18 cellular contexts compared by ENCODE assay signal in the genomic region with DNA sequence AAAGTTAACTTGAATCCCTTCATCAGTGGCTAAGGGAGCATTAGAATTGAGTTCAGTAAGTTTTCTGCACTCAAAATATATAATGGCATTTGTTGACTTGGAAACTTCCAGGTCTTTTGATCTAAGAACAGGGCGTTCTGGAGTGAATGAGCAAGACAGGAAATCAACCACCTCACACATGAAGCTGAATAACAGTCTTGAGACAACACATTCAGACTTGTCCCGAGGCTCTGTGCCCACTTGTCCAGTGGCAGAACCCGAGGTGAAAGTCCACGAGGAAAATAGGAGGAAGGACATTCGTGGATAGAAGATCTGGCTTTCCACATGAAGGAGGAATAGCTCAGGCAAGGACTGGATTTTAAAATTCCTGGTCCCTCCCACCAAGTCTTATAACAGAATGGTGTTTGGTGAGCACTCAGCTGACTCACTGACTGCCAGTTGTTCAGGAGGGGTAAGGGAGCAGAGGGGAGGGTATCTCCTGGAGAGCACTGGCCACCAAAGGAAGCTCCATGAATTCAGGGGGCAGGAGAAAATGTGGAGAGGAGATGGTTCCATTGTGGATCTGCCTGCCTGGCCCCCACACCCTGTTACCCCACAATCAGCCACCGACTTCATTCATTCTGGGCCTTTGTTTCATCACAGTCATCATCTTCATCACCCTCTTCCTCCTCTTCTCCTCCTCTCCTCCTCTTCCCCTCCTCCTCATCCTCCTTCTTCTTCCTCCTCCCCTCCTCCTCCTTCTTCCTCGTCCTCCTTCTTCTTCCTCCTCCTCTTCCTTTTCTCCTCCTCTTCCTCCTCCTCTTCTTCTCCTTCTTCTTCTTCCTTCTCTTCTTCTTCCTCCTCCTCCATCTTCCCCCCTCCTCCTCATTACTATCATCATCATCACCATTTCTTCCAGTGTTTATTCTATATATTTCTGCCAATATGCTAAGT.
DNase-seq lines count a peak whose midpoint lies in the region; ATAC-seq, FAIRE-seq and TF ChIP-seq lines count a peak whose summit lies in the region.
"Had no signal": no experiment of that assay in that cellular context is flagged by ENCODE, and none has a peak within 500 bp of the region (broad histone marks: within the 10 kb centered on the region; RNA-seq: fewer than 3 reads in every experiment).

No MANE protein-coding gene starts in this region.

- H3K9ac ChIP-seq in keratinocyte (ENCODE audit: control insufficient read depth, extremely low read depth, insufficient read depth, low read length) = no peak overlapping the region

- ATAC-seq in HG02678 (IDR thresholded peaks at IDR 0.05; ENCODE audit: unreplicated experiment) = no peak
- ATAC-seq: SK-N-SH treated with all-trans-retinoic acid at 6 μM for 48 hours had no signal

- dilution Hi-C loops in keratinocyte (cut with MboI; ENCODE audit: extremely low pct_ligation_motif_present, low sequenced_read_pairs) = no loop called here

- H3K9me3 ChIP-seq in keratinocyte (ENCODE audit: control insufficient read depth, low read depth, low read length) = no peaks in the 10 kb centered on the region

- H3K4me1 ChIP-seq in keratinocyte (ENCODE audit: control insufficient read depth, extremely low read depth, insufficient read depth, low read length) = peaks cover 6% of the 10 kb centered on the region

- peak overlapping the region; percentile 5 for H3K4me2 ChIP-seq in keratinocyte (ENCODE audit: control insufficient read depth, extremely low read depth, insufficient read depth, low read depth, low read length)

- H3K27me3 ChIP-seq in keratinocyte (ENCODE audit: control insufficient read depth, extremely low read depth, insufficient read depth, low read length) = no peaks in the 10 kb centered on the region

- no peak overlapping the region for H3K4me3 ChIP-seq in keratinocyte (ENCODE audit: control insufficient read depth in 2 of 3, extremely low read depth in 1 of 3, insufficient read depth in 2 of 3, low read depth in 1 of 3, low read length in 3 of 3)

- POLR2A ChIA-PET in RWPE1 (lab: Yijun Ruan, JAX; ENCODE audit: low non-redundant PET) = no interaction called here

- H4K20me1 ChIP-seq in keratinocyte (ENCODE audit: control insufficient read depth, extremely low read depth, insufficient read depth, low read length) = no peaks in the 10 kb centered on the region

- no peak for FAIRE-seq in keratinocyte (lab: Jason Lieb, UNC)
- FAIRE-seq: H54 had no signal

- TF ChIP-seq CTCF in RWPE1 (conservative IDR thresholded peaks at IDR 0.05; ENCODE audit: low read depth) = no peak
- no peak for TF ChIP-seq CTCF in keratinocyte (optimal IDR thresholded peaks at IDR 0.05 in 1 of 3, IDR thresholded peaks at IDR 0.05 in 1 of 3, conservative IDR thresholded peaks at IDR 0.05 in 1 of 3; ENCODE audit: extremely low read depth in 1 of 3, insufficient read depth in 2 of 3, low read length in 3 of 3)

- CTCF ChIA-PET in RWPE1 (lab: Yijun Ruan, JAX) = no interaction called here

- no peaks in the 10 kb centered on the region for H3K79me2 ChIP-seq in keratinocyte (ENCODE audit: control insufficient read depth, insufficient read depth, low read length)

- H2AFZ ChIP-seq in keratinocyte (ENCODE audit: control insufficient read depth, low read length) = peak overlapping the region; percentile 36

- no peaks in the 10 kb centered on the region for H3K9me1 ChIP-seq in keratinocyte (ENCODE audit: control insufficient read depth, extremely low read depth, insufficient read depth, low read length)

- no peaks in the 10 kb centered on the region for H3K36me3 ChIP-seq in keratinocyte (ENCODE audit: control insufficient read depth in 2 of 2, extremely low read depth in 1 of 2, insufficient read depth in 2 of 2, low read length in 2 of 2)

- DNase-seq in RWPE1 (ENCODE audit: low spot score) (peak; percentile 8), ecto neural progenitor cell (ENCODE audit: low spot score) (peak; percentile 20), keratinocyte (ENCODE audit: low read depth, low spot score) (no peak), kidney glomerular epithelial cell (lab: John Stamatoyannopoulos, UW) (no peak), HPDE6-E6E7 (ENCODE audit: extremely low spot score) (no peak)
- no peak for DNase-seq in activated naive CD4-positive, alpha-beta T cell (lab: John Stamatoyannopoulos, UW)
- DNase-seq: DMS79 treated with DMSO at 0.1 percent for 48 hours, Kasumi-1, NCI-H1105 treated with DMSO at 0.1 percent for 48 hours, NCI-H1694, NCI-H2081 treated with DMSO at 0.1 percent for 48 hours, NCI-H446 treated with DMSO at 0.1 percent for 48 hours, NCI-H69, SIG-M5 had no signal

- H3K27ac ChIP-seq in RWPE1 (peak overlapping the region; percentile 74), keratinocyte (ENCODE audit: control insufficient read depth, insufficient read depth, low read length) (no peak overlapping the region)
- H3K27ac ChIP-seq: HL-60 had no signal

Comparison
In these comparisons a context has a peak if more than half of its experiments do, and no peak if none do; other contexts are left out.
1. DNase-seq: peak in RWPE1 (single experiment) and ecto neural progenitor cell (single experiment); none in keratinocyte (single experiment), kidney glomerular epithelial cell (single experiment), HPDE6-E6E7 (single experiment) and activated naive CD4-positive, alpha-beta T cell (0 of 4).